In genomic region chr22:40396882-40397281, GRCh38 we compare ENCODE assay signal across 8 cellular contexts. TPM values are rescaled to one million over a fixed set of nuclear protein-coding genes. Genes with fewer than 3 reads are reported as not detected.
DNase-seq lines count a peak whose midpoint lies in the region; ATAC-seq and TF ChIP-seq lines count a peak whose summit lies in the region.

No MANE protein-coding gene starts in this region.

- H3K36me3 ChIP-seq in fibroblast of lung (ENCODE audit: control insufficient read depth, insufficient read depth, low read length) (peaks cover 2% of the 10 kb centered on the region), osteoblast (ENCODE audit: insufficient read depth, low read length) (peaks cover 13% of the 10 kb centered on the region)

- H3K4me3 ChIP-seq in fibroblast of lung (replicated peaks in 1 of 4; ENCODE audit: control extremely low read depth in 1 of 4, insufficient read depth in 1 of 4, low read depth in 3 of 4, low read length in 4 of 4) (no peak overlapping the region), osteoblast (ENCODE audit: insufficient read depth, low read length) (no peak overlapping the region)

- H3K4me2 ChIP-seq in fibroblast of lung (ENCODE audit: extremely low read depth, insufficient read depth, low read length) (no peak overlapping the region), osteoblast (ENCODE audit: insufficient read depth, low read length) (no peak overlapping the region)

- H3K27me3 ChIP-seq in fibroblast of lung (ENCODE audit: control insufficient read depth, insufficient read depth, low read length) (no peaks in the 10 kb centered on the region), osteoblast (ENCODE audit: insufficient read depth, low read length) (no peaks in the 10 kb centered on the region)

- H3K4me1 ChIP-seq in fibroblast of lung (ENCODE audit: control insufficient read depth, extremely low read depth, insufficient read depth, low read length) (peaks cover 5% of the 10 kb centered on the region), osteoblast (ENCODE audit: insufficient read depth, low read length) (peaks cover 6% of the 10 kb centered on the region)

- no peaks in the 10 kb centered on the region for H3K9me3 ChIP-seq in fibroblast of lung (ENCODE audit: control insufficient read depth, insufficient read depth, low read depth, low read length)
- H3K9me3 ChIP-seq in osteoblast (ENCODE audit: low read depth, low read length): no peaks in the 10 kb centered on the region

- ATAC-seq in HG03432 (IDR thresholded peaks at IDR 0.05; ENCODE audit: unreplicated experiment) (no peak), HG03045 (IDR thresholded peaks at IDR 0.05; ENCODE audit: unreplicated experiment) (no peak)

- H3K79me2 ChIP-seq in fibroblast of lung (ENCODE audit: control insufficient read depth, insufficient read depth, low read length): no peaks in the 10 kb centered on the region
- H3K79me2 ChIP-seq in osteoblast (ENCODE audit: insufficient read depth, low read length): peaks cover 9% of the 10 kb centered on the region

- H4K20me1 ChIP-seq in fibroblast of lung (ENCODE audit: control insufficient read depth, extremely low read depth, insufficient read depth, low read length) (no peaks in the 10 kb centered on the region), osteoblast (ENCODE audit: insufficient read depth, low read length) (peaks cover 5% of the 10 kb centered on the region)

- peak; percentile 86 for DNase-seq in DMS53 treated with DMSO at 0.1 percent for 48 hours (lab: John Stamatoyannopoulos, UW; ENCODE audit: unreplicated experiment)
- peak; percentile 22 for DNase-seq in NCI-H2196 treated with DMSO at 0.1 percent for 48 hours (lab: John Stamatoyannopoulos, UW; ENCODE audit: unreplicated experiment)
- DNase-seq in fibroblast of lung (ENCODE audit: low read depth in 2 of 2): peak; percentile 77 to 80
- peak; percentile 61 for DNase-seq in osteoblast (ENCODE audit: insufficient read length, low spot score, missing footprints)
- DNase-seq in middle frontal gyrus (ENCODE audit: extremely low spot score, low spot score): no peak
- DNase-seq in GM19240 (ENCODE audit: insufficient read length, low spot score): no peak

- H3K27ac ChIP-seq in fibroblast of lung (ENCODE audit: insufficient read depth, low read length): peak overlapping the region; percentile 56
- H3K27ac ChIP-seq in osteoblast (ENCODE audit: low read depth, low read length): peak overlapping the region; percentile 41

- no peak overlapping the region for H3K9ac ChIP-seq in fibroblast of lung (ENCODE audit: insufficient read depth, low read length)

- H2AFZ ChIP-seq in fibroblast of lung (ENCODE audit: low read length) (no peak overlapping the region), osteoblast (ENCODE audit: low read length) (no peak overlapping the region)

- TF ChIP-seq CTCF in fibroblast of lung (conservative IDR thresholded peaks at IDR 0.05 in 1 of 2, IDR thresholded peaks at IDR 0.05 in 1 of 2; ENCODE audit: low read depth in 1 of 2, low read length in 2 of 2) (no peak), osteoblast (IDR thresholded peaks at IDR 0.05; ENCODE audit: extremely low read depth, low read depth, low read length) (no peak)

RNA-seq across cellular contexts. Expression of gene SGSM3, which starts 26.5 kb away (rescaled TPM):
- total RNA-seq in fibroblast of lung: 32.1 and 47.9 TPM in 2 replicates
- 26.6 and 33.7 TPM in 2 replicates for polyA plus RNA-seq in fibroblast of lung
- polyA plus RNA-seq in fibroblast of lung (2012): 38.1 and 45.6 TPM in 2 replicates
- polyA minus RNA-seq in fibroblast of lung (ENCODE audit: low replicate concordance): 45.7 and 68.7 TPM in 2 replicates
- 31.2 and 35.5 TPM in 2 replicates for total RNA-seq in osteoblast

RNA-seq across cellular contexts. Expression of gene ADSL, which starts 50.6 kb away (rescaled TPM):
- total RNA-seq in fibroblast of lung: 67.0 and 92.7 TPM in 2 replicates
- polyA plus RNA-seq in fibroblast of lung: 89.8 and 112 TPM in 2 replicates
- polyA plus RNA-seq in fibroblast of lung (2012): 68.7 and 84.4 TPM in 2 replicates
- 51.1 and 77.8 TPM in 2 replicates for polyA minus RNA-seq in fibroblast of lung (ENCODE audit: low replicate concordance)
- total RNA-seq in osteoblast: 120 and 155 TPM in 2 replicates

Comparison
In these comparisons a context has a peak if more than half of its experiments do, and no peak if none do; other contexts are left out.
1. DNase-seq: peak in DMS53 treated with DMSO at 0.1 percent for 48 hours (single experiment), NCI-H2196 treated with DMSO at 0.1 percent for 48 hours (single experiment), fibroblast of lung (2 of 2) and osteoblast (single experiment); none in middle frontal gyrus (single experiment) and GM19240 (single experiment).